In the genomic region with DNA sequence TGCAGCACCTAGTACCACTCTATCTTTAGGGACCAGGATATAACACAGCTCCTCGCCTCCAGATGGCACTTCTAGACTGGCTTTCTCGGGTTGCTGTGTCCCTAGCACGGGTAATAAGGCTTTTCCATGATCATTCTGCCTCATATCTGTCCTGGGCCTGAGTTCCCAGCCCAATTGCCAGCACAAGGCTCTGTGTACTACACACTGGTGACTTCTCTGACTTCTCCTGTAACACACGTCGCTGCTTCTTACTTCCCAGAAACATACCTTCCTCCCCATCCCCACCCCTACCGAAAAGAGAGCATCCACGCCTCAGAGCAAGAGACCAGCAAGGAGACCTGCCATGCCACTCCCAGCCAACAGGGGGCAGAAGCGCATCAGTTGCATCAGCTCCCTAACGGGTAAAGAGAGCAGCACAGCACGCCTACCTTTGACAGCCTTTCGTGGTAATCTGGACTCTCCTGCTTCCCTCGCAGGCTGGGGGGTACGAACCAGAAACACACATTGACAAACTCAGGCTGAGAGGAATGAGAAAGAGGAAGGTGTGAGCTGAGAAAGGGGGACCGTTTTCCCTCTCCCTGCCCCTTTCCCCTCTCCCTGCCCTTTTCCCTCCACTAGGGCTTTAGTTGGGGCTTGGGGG, we compare ENCODE assay signal across 1 cellular context.
TF ChIP-seq lines count a peak whose summit lies in the region.

No MANE protein-coding gene starts in this region.

TF ChIP-seq in K562, 482 proteins besides CTCF, POLR2A, EP300 and RAD21 (continued from another document and continues in another):
- TF ChIP-seq, protein P1, sequence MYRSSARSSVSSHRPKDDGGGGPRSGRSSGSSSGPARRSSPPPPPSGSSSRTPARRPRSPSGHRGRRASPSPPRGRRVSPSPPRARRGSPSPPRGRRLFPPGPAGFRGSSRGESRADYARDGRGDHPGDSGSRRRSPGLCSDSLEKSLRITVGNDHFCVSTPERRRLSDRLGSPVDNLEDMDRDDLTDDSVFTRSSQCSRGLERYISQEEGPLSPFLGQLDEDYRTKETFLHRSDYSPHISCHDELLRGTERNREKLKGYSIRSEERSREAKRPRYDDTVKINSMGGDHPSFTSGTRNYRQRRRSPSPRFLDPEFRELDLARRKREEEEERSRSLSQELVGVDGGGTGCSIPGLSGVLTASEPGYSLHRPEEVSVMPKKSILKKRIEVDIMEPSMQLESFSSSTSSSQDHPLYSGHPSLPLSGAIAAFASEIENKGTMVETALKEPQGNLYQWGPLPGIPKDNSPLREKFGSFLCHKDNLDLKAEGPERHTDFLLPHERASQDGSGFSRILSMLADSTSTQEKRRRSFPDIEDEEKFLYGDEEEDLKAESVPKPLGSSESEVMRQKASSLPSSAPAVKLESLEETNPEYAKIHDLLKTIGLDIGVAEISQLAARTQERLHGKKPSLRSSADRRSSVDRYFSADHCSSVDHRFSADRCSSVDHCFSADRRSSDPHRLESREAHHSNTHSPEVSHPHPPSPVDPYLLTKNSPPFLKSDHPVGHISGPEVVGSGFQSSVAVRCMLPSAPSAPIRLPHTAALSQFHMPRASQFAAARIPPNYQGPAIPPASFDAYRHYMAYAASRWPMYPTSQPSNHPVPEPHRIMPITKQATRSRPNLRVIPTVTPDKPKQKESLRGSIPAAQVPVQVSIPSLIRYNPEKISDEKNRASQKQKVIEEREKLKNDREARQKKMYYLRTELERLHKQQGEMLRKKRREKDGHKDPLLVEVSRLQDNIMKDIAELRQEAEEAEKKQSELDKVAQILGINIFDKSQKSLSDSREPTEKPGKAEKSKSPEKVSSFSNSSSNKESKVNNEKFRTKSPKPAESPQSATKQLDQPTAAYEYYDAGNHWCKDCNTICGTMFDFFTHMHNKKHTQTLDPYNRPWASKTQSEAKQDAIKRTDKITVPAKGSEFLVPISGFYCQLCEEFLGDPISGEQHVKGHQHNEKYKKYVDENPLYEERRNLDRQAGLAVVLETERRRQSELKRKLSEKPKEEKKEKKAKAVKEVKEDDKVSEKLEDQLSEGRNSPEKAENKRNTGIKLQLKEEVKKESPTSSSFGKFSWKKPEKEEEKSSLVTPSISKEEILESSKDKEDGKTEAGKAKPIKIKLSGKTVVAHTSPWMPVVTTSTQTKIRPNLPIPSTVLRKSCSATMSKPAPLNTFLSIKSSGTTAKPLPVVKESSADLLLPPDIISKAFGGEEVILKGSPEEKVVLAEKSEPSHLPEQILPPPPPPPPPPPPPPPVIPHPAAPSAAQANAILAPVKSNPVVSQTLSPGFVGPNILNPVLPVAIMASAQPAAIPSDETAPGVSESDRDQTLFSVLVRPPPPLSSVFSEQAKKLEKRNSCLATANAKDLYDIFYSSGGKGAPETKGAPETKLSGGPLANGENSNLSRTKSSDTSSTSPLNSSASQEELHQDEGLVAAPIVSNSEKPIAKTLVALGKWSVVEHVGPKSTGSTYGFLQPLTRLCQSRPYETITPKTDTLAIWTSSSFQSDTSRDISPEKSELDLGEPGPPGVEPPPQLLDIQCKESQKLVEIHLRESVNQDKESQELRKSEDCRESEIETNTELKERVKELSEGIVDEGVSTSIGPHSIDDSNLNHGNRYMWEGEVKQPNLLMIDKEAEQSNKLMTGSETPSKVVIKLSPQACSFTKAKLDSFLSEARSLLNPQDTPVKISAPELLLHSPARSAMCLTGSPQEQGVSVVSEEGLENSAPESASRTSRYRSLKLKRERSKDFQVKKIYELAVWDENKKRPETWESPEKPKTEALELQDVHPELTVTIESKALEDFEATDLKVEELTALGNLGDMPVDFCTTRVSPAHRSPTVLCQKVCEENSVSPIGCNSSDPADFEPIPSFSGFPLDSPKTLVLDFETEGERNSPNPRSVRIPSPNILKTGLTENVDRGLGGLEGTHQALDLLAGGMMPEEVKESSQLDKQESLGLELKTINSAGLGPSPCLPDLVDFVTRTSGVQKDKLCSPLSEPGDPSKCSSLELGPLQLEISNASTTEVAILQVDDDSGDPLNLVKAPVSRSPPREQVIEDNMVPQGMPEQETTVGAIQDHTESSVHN (IDR thresholded peaks at IDR 0.05; ENCODE audit: borderline replicate concordance in 1 of 2, low read depth in 1 of 2), result no peak
- peak; percentile 22 for TF ChIP-seq NUFIP1 (IDR thresholded peaks at IDR 0.05; ENCODE audit: partially characterized antibody)
- TF ChIP-seq ZNF133 (CRISPR knock-in tag; IDR thresholded peaks at IDR 0.05), result no peak
- TF ChIP-seq, protein P2, sequence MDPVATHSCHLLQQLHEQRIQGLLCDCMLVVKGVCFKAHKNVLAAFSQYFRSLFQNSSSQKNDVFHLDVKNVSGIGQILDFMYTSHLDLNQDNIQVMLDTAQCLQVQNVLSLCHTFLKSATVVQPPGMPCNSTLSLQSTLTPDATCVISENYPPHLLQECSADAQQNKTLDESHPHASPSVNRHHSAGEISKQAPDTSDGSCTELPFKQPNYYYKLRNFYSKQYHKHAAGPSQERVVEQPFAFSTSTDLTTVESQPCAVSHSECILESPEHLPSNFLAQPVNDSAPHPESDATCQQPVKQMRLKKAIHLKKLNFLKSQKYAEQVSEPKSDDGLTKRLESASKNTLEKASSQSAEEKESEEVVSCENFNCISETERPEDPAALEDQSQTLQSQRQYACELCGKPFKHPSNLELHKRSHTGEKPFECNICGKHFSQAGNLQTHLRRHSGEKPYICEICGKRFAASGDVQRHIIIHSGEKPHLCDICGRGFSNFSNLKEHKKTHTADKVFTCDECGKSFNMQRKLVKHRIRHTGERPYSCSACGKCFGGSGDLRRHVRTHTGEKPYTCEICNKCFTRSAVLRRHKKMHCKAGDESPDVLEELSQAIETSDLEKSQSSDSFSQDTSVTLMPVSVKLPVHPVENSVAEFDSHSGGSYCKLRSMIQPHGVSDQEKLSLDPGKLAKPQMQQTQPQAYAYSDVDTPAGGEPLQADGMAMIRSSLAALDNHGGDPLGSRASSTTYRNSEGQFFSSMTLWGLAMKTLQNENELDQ (CRISPR knock-in tag; IDR thresholded peaks at IDR 0.05; ENCODE audit: borderline replicate concordance), result no peak
- 0 out of 2 replicates have a peak, but pooled peaks have one; percentile 38 for TF ChIP-seq DNMT1 (IDR thresholded peaks at IDR 0.05)
- TF ChIP-seq ZNF175 (CRISPR knock-in tag; IDR thresholded peaks at IDR 0.05; ENCODE audit: low read depth), result no peak
- peak; percentile 23 to 72; a peak in 2 of 4 replicates for TF ChIP-seq RCOR1 (IDR thresholded peaks at IDR 0.05; ENCODE audit: borderline replicate concordance in 1 of 2, low read depth in 2 of 2, low read length in 2 of 2)
- no peak for TF ChIP-seq NR4A1 (CRISPR knock-in tag; IDR thresholded peaks at IDR 0.05)
- no peak for TF ChIP-seq NR4A1 (tag; IDR thresholded peaks at IDR 0.05)
- TF ChIP-seq, protein P3, sequence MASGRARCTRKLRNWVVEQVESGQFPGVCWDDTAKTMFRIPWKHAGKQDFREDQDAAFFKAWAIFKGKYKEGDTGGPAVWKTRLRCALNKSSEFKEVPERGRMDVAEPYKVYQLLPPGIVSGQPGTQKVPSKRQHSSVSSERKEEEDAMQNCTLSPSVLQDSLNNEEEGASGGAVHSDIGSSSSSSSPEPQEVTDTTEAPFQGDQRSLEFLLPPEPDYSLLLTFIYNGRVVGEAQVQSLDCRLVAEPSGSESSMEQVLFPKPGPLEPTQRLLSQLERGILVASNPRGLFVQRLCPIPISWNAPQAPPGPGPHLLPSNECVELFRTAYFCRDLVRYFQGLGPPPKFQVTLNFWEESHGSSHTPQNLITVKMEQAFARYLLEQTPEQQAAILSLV (tag; IDR thresholded peaks at IDR 0.05), result no peak
- no peak for TF ChIP-seq CHD2 (IDR thresholded peaks at IDR 0.05; ENCODE audit: low read depth, low read length)
- no peak for TF ChIP-seq MEF2A (IDR thresholded peaks at IDR 0.05; ENCODE audit: control insufficient read depth, low read depth, low read length)
- TF ChIP-seq ZNF354B (CRISPR knock-in tag; IDR thresholded peaks at IDR 0.05), result no peak
- TF ChIP-seq, protein P4, sequence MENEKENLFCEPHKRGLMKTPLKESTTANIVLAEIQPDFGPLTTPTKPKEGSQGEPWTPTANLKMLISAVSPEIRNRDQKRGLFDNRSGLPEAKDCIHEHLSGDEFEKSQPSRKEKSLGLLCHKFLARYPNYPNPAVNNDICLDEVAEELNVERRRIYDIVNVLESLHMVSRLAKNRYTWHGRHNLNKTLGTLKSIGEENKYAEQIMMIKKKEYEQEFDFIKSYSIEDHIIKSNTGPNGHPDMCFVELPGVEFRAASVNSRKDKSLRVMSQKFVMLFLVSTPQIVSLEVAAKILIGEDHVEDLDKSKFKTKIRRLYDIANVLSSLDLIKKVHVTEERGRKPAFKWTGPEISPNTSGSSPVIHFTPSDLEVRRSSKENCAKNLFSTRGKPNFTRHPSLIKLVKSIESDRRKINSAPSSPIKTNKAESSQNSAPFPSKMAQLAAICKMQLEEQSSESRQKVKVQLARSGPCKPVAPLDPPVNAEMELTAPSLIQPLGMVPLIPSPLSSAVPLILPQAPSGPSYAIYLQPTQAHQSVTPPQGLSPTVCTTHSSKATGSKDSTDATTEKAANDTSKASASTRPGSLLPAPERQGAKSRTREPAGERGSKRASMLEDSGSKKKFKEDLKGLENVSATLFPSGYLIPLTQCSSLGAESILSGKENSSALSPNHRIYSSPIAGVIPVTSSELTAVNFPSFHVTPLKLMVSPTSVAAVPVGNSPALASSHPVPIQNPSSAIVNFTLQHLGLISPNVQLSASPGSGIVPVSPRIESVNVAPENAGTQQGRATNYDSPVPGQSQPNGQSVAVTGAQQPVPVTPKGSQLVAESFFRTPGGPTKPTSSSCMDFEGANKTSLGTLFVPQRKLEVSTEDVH (IDR thresholded peaks at IDR 0.05; ENCODE audit: low read depth, partially characterized antibody), result no peak
- no peak for TF ChIP-seq ZZZ3 (IDR thresholded peaks at IDR 0.05)
- TF ChIP-seq BRD4 (IDR thresholded peaks at IDR 0.05), result no peak
- no peak for TF ChIP-seq ZNF347 (CRISPR knock-in tag; IDR thresholded peaks at IDR 0.05; ENCODE audit: low read depth)
- peak; percentile 41 for TF ChIP-seq SMAD1 (IDR thresholded peaks at IDR 0.05; ENCODE audit: low read depth, low read length, partially characterized antibody)
- no peak for TF ChIP-seq GABPB1 (CRISPR knock-in tag; IDR thresholded peaks at IDR 0.05)
- TF ChIP-seq, protein P5, sequence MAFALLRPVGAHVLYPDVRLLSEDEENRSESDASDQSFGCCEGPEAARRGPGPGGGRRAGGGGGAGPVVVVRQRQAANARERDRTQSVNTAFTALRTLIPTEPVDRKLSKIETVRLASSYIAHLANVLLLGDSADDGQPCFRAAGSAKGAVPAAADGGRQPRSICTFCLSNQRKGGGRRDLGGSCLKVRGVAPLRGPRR (CRISPR knock-in tag; IDR thresholded peaks at IDR 0.05), result no peak
- TF ChIP-seq SOX6 (IDR thresholded peaks at IDR 0.05), result peak; percentile 56; the same call in 1 of the 2 replicates
- TF ChIP-seq CBX5 (IDR thresholded peaks at IDR 0.05; ENCODE audit: borderline replicate concordance, low read depth), result no peak
- TF ChIP-seq ZNF583 (CRISPR knock-in tag; IDR thresholded peaks at IDR 0.05), result no peak
- TF ChIP-seq HCFC1 (IDR thresholded peaks at IDR 0.05; ENCODE audit: low read depth, low read length), result peak; percentile 51; the same call in 1 of the 2 replicates
- TF ChIP-seq PHB2 (IDR thresholded peaks at IDR 0.05; ENCODE audit: low read depth), result no peak; the same call in 1 of the 2 replicates
- TF ChIP-seq, protein P6, sequence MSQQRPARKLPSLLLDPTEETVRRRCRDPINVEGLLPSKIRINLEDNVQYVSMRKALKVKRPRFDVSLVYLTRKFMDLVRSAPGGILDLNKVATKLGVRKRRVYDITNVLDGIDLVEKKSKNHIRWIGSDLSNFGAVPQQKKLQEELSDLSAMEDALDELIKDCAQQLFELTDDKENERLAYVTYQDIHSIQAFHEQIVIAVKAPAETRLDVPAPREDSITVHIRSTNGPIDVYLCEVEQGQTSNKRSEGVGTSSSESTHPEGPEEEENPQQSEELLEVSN (IDR thresholded peaks at IDR 0.05; ENCODE audit: borderline replicate concordance in 1 of 2, extremely low read depth in 1 of 2, insufficient read depth in 1 of 2, insufficient read length in 1 of 2, low read depth in 1 of 2, low read length in 1 of 2, poor library complexity in 1 of 2, severe bottlenecking in 1 of 2), result peak in 1 of 2 experiments; percentile 42
- TF ChIP-seq, protein P7, sequence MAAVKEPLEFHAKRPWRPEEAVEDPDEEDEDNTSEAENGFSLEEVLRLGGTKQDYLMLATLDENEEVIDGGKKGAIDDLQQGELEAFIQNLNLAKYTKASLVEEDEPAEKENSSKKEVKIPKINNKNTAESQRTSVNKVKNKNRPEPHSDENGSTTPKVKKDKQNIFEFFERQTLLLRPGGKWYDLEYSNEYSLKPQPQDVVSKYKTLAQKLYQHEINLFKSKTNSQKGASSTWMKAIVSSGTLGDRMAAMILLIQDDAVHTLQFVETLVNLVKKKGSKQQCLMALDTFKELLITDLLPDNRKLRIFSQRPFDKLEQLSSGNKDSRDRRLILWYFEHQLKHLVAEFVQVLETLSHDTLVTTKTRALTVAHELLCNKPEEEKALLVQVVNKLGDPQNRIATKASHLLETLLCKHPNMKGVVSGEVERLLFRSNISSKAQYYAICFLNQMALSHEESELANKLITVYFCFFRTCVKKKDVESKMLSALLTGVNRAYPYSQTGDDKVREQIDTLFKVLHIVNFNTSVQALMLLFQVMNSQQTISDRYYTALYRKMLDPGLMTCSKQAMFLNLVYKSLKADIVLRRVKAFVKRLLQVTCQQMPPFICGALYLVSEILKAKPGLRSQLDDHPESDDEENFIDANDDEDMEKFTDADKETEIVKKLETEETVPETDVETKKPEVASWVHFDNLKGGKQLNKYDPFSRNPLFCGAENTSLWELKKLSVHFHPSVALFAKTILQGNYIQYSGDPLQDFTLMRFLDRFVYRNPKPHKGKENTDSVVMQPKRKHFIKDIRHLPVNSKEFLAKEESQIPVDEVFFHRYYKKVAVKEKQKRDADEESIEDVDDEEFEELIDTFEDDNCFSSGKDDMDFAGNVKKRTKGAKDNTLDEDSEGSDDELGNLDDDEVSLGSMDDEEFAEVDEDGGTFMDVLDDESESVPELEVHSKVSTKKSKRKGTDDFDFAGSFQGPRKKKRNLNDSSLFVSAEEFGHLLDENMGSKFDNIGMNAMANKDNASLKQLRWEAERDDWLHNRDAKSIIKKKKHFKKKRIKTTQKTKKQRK (IDR thresholded peaks at IDR 0.05; ENCODE audit: borderline replicate concordance, low read depth, low read length), result no peak
- 0 out of 2 replicates have a peak, but pooled peaks have one; percentile 33 for TF ChIP-seq PHF21A (IDR thresholded peaks at IDR 0.05; ENCODE audit: borderline replicate concordance, low read depth)
- TF ChIP-seq, protein P8, sequence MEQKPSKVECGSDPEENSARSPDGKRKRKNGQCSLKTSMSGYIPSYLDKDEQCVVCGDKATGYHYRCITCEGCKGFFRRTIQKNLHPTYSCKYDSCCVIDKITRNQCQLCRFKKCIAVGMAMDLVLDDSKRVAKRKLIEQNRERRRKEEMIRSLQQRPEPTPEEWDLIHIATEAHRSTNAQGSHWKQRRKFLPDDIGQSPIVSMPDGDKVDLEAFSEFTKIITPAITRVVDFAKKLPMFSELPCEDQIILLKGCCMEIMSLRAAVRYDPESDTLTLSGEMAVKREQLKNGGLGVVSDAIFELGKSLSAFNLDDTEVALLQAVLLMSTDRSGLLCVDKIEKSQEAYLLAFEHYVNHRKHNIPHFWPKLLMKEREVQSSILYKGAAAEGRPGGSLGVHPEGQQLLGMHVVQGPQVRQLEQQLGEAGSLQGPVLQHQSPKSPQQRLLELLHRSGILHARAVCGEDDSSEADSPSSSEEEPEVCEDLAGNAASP (IDR thresholded peaks at IDR 0.05), result no peak
- TF ChIP-seq TAF1 (IDR thresholded peaks at IDR 0.05; ENCODE audit: control insufficient read depth, extremely low read depth, insufficient read depth, low read length, severe bottlenecking), result peak; percentile 53
- no peak for TF ChIP-seq RHOXF2B (CRISPR knock-in tag; conservative IDR thresholded peaks at IDR 0.05)
- peak in 1 of 2 experiments; percentile 41; a peak in 2 of 4 replicates for TF ChIP-seq TRIM24 (IDR thresholded peaks at IDR 0.05)
- TF ChIP-seq SIN3B (IDR thresholded peaks at IDR 0.05; ENCODE audit: low read depth), result 0 out of 2 replicates have a peak, but pooled peaks have one; percentile 9
- 0 out of 2 replicates have a peak, but pooled peaks have one; percentile 9 for TF ChIP-seq ZNF384 (IDR thresholded peaks at IDR 0.05; ENCODE audit: low read depth, low read length)
- peak; percentile 93 for TF ChIP-seq RBM39 (optimal IDR thresholded peaks at IDR 0.05; ENCODE audit: low read depth, low read length)
- no peak for TF ChIP-seq ZNF780A (CRISPR knock-in tag; IDR thresholded peaks at IDR 0.05)
